In genomic region chr4:160117686-160118085, GRCh38 we compare ENCODE assay signal across 7 cellular contexts.
"Had no signal": no experiment of that assay in that cellular context is flagged by ENCODE, and none has a peak within 500 bp of the region (broad histone marks: within the 10 kb centered on the region; RNA-seq: fewer than 3 reads in every experiment).

No MANE protein-coding gene starts in this region.

- H3K4me2 ChIP-seq: KMS-11 had no signal

- DNase-seq: IMR-90, KBM-7, KG1 had no signal

- FAIRE-seq: HepG2, K562 had no signal

- H3K4me3 ChIP-seq: K562 had no signal

- H3K9ac ChIP-seq: KMS-11 had no signal

- H3K27ac ChIP-seq: HL-60, KMS-11 had no signal
